In genomic region chr4:68904786-68905185, GRCh38 we compare ENCODE assay signal across 10 cellular contexts. TPM values are rescaled to one million over a fixed set of nuclear protein-coding genes. Genes with fewer than 3 reads are reported as not detected.
DNase-seq lines count a peak whose midpoint lies in the region; ATAC-seq and TF ChIP-seq lines count a peak whose summit lies in the region.
"Had no signal": no experiment of that assay in that cellular context is flagged by ENCODE, and none has a peak within 500 bp of the region (broad histone marks: within the 10 kb centered on the region; RNA-seq: fewer than 3 reads in every experiment).

No MANE protein-coding gene starts in this region.

- no peaks in the 10 kb centered on the region for H4K20me1 ChIP-seq in hepatocyte (ENCODE audit: insufficient read depth, poor library complexity, severe bottlenecking)

- DNase-seq in GM20000 (ENCODE audit: low spot score) (peak; percentile 6), NCI-H345 (lab: John Stamatoyannopoulos, UW) (peak; percentile 41), hepatocyte (ENCODE audit: low spot score) (peak; percentile 28), NCI-H2171 (lab: John Stamatoyannopoulos, UW) (no peak), NCI-H1436 (lab: John Stamatoyannopoulos, UW) (no peak)
- no peak for DNase-seq in activated CD4-positive, alpha-beta T cell treated with anti-CD3 and anti-CD28 coated beads for 48 hours
- DNase-seq: BE2C, testis had no signal

- peaks cover 8% of the 10 kb centered on the region for H3K4me1 ChIP-seq in ACC112 (ENCODE audit: control insufficient read depth, insufficient read depth, low read length, unreplicated experiment)
- peaks cover 32% of the 10 kb centered on the region for H3K4me1 ChIP-seq in hepatocyte (ENCODE audit: insufficient read depth)
- H3K4me1 ChIP-seq: BE2C, testis had no signal

- no peaks in the 10 kb centered on the region for H3K9me3 ChIP-seq in hepatocyte (ENCODE audit: low read depth)
- H3K9me3 ChIP-seq: BE2C, testis had no signal

- H3K4me3 ChIP-seq in ACC112 (ENCODE audit: low read depth, low read length): peak overlapping the region; percentile 75
- H3K4me3 ChIP-seq in hepatocyte: no peak overlapping the region
- H3K4me3 ChIP-seq: testis had no signal

- H3K4me2 ChIP-seq in hepatocyte: peak overlapping the region; percentile 69

- 26% methylated on average over 6 of the region's 6 CpGs for WGBS in hepatocyte (ENCODE audit: low lambda C conversion rate, missing lambda C conversion rate)

- H3K79me2 ChIP-seq in ACC112 (ENCODE audit: control insufficient read depth, insufficient read depth, low read length, unreplicated experiment) (no peaks in the 10 kb centered on the region), hepatocyte (peaks cover under 1% of the 10 kb centered on the region)

- 0 out of 2 replicates have a peak, but pooled peaks cover 5% of the 10 kb centered on the region for H3K27me3 ChIP-seq in ACC112 (ENCODE audit: insufficient read depth, low read length)
- H3K27me3 ChIP-seq in hepatocyte: no peaks in the 10 kb centered on the region
- H3K27me3 ChIP-seq: BE2C, testis had no signal

- H2AFZ ChIP-seq in ACC112 (ENCODE audit: low read length, unreplicated experiment): peak overlapping the region; percentile 81
- H2AFZ ChIP-seq in hepatocyte: peak overlapping the region; percentile 29

- no peaks in the 10 kb centered on the region for H3K9me2 ChIP-seq in hepatocyte (replicated peaks; ENCODE audit: insufficient read depth)

- no peak for TF ChIP-seq CTCF in GM20000 (IDR thresholded peaks at IDR 0.05; ENCODE audit: extremely low read depth, missing control alignments)
- peak; percentile 30 for TF ChIP-seq CTCF in hepatocyte (IDR thresholded peaks at IDR 0.05; ENCODE audit: poor library complexity)

- H3K27ac ChIP-seq in ACC112 (ENCODE audit: low read depth, low read length) (no peak overlapping the region), hepatocyte (peak overlapping the region; percentile 91)
- H3K27ac ChIP-seq: testis had no signal

- ATAC-seq in GM21528 (IDR thresholded peaks at IDR 0.05; ENCODE audit: low FRiP score, unreplicated experiment): no peak

- H3K36me3 ChIP-seq in ACC112 (ENCODE audit: insufficient read depth, low read length): no peaks in the 10 kb centered on the region
- H3K36me3 ChIP-seq in hepatocyte (replicated peaks; ENCODE audit: insufficient read depth, low read depth): no peaks in the 10 kb centered on the region
- H3K36me3 ChIP-seq: BE2C had no signal

RNA-seq across cellular contexts. Expression of gene UGT2A3, which starts 46.8 kb away (rescaled TPM):
- total RNA-seq in hepatocyte: 112 and 126 TPM in 2 replicates
- 30.3 and 30.4 TPM in 2 replicates for polyA plus RNA-seq in hepatocyte
- total RNA-seq: testis had no signal

Comparison
In these comparisons a context has a peak if more than half of its experiments do, and no peak if none do; other contexts are left out.
1. DNase-seq: peak in GM20000 (single experiment), NCI-H345 (single experiment) and hepatocyte (single experiment); none in activated CD4-positive, alpha-beta T cell treated with anti-CD3 and anti-CD28 coated beads for 48 hours (single experiment), NCI-H2171 (single experiment) and NCI-H1436 (single experiment).